ENCODE assay signal across 1 cellular context in the genomic region with DNA sequence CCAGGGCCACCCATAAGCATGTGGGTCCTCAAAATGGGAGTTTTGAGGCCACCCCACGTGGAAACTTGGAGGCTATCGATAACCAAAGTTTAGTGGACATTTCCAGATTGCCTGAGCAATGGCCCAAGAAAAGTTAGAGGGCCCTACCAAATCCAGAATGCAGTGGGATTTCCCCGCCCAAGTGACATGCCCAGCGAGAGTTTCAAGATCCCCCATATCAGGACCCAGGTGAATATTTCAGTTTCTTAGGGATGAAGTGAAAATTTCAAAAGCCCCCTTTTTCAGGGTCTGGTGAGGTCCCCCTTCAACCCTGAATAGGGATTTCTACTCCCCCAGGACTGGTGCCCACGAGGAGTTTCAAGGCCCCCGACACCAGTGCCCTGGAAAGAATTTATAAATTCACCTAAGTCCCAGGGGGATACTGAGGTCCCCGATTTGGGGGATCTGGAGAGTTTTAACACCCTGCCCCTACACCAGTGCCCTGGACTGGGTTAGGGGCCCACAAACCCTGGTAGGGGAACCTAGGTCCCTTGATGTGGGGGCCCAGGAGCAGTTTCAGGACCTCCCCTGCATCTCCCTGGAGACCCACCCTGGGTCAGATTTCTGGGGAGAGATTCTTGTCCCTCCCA.
TF ChIP-seq lines count a peak whose summit lies in the region.

No MANE protein-coding gene starts in this region.

TF ChIP-seq in HEK293, 187 proteins besides CTCF, POLR2A, EP300 and RAD21 (continued from another document):
- TF ChIP-seq SP2 (tag by site-specific recombination; IDR thresholded peaks at IDR 0.05) (no peak), ZNF677 (tag by site-specific recombination; IDR thresholded peaks at IDR 0.05) (no peak), ZNF221 (tag by site-specific recombination; IDR thresholded peaks at IDR 0.05; ENCODE audit: borderline replicate concordance) (no peak), GLI2 (tag by site-specific recombination; IDR thresholded peaks at IDR 0.05; ENCODE audit: borderline replicate concordance, low read depth) (no peak), SALL2 (tag by site-specific recombination; IDR thresholded peaks at IDR 0.05; ENCODE audit: borderline replicate concordance) (no peak), ZNF394 (tag by site-specific recombination; IDR thresholded peaks at IDR 0.05; ENCODE audit: borderline replicate concordance) (no peak), ZNF654 (tag by site-specific recombination; IDR thresholded peaks at IDR 0.05; ENCODE audit: low read depth) (no peak), PRDM1 (tag by site-specific recombination; IDR thresholded peaks at IDR 0.05) (no peak), ZNF776 (tag by site-specific recombination; IDR thresholded peaks at IDR 0.05; ENCODE audit: borderline replicate concordance) (no peak), BCL11A (tag by site-specific recombination; IDR thresholded peaks at IDR 0.05; ENCODE audit: low read depth) (no peak), SCRT1 (tag by site-specific recombination; IDR thresholded peaks at IDR 0.05; ENCODE audit: borderline replicate concordance) (no peak), HOXD13 (CRISPR knock-in tag; IDR thresholded peaks at IDR 0.05; ENCODE audit: borderline replicate concordance) (no peak), ZNF2 (tag by site-specific recombination; IDR thresholded peaks at IDR 0.05) (no peak), ZNF585B (tag by site-specific recombination; IDR thresholded peaks at IDR 0.05) (no peak), ZNF114 (tag by site-specific recombination; IDR thresholded peaks at IDR 0.05) (no peak), ZNF473 (tag by site-specific recombination; IDR thresholded peaks at IDR 0.05) (no peak), ZNF48 (tag by site-specific recombination; IDR thresholded peaks at IDR 0.05) (no peak), ZNF510 (tag by site-specific recombination; IDR thresholded peaks at IDR 0.05; ENCODE audit: insufficient replicate concordance) (no peak), ZNF184 (tag by site-specific recombination; IDR thresholded peaks at IDR 0.05) (no peak), ZBTB17 (tag by site-specific recombination; IDR thresholded peaks at IDR 0.05) (no peak), KLF8 (tag by site-specific recombination; IDR thresholded peaks at IDR 0.05) (no peak), ZNF248 (tag by site-specific recombination; IDR thresholded peaks at IDR 0.05) (no peak), ZNF324 (tag by site-specific recombination; IDR thresholded peaks at IDR 0.05) (no peak), KLF7 (tag by site-specific recombination; IDR thresholded peaks at IDR 0.05; ENCODE audit: borderline replicate concordance) (no peak), ZNF274 (IDR thresholded peaks at IDR 0.05; ENCODE audit: low read length) (no peak), ZNF274 (tag by site-specific recombination; IDR thresholded peaks at IDR 0.05; ENCODE audit: borderline replicate concordance) (no peak)
- TF ChIP-seq, protein P1, sequence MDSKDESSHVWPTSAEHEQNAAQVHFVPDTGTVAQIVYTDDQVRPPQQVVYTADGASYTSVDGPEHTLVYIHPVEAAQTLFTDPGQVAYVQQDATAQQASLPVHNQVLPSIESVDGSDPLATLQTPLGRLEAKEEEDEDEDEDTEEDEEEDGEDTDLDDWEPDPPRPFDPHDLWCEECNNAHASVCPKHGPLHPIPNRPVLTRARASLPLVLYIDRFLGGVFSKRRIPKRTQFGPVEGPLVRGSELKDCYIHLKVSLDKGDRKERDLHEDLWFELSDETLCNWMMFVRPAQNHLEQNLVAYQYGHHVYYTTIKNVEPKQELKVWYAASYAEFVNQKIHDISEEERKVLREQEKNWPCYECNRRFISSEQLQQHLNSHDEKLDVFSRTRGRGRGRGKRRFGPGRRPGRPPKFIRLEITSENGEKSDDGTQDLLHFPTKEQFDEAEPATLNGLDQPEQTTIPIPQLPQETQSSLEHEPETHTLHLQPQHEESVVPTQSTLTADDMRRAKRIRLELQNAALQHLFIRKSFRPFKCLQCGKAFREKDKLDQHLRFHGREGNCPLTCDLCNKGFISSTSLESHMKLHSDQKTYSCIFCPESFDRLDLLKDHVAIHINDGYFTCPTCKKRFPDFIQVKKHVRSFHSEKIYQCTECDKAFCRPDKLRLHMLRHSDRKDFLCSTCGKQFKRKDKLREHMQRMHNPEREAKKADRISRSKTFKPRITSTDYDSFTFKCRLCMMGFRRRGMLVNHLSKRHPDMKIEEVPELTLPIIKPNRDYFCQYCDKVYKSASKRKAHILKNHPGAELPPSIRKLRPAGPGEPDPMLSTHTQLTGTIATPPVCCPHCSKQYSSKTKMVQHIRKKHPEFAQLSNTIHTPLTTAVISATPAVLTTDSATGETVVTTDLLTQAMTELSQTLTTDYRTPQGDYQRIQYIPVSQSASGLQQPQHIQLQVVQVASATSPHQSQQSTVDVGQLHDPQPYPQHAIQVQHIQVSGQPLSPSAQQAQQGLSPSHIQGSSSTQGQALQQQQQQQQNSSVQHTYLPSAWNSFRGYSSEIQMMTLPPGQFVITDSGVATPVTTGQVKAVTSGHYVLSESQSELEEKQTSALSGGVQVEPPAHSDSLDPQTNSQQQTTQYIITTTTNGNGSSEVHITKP (tag by site-specific recombination; IDR thresholded peaks at IDR 0.05) = peak; percentile 35; the same call in 1 of the 2 replicates
- TF ChIP-seq, protein P2, sequence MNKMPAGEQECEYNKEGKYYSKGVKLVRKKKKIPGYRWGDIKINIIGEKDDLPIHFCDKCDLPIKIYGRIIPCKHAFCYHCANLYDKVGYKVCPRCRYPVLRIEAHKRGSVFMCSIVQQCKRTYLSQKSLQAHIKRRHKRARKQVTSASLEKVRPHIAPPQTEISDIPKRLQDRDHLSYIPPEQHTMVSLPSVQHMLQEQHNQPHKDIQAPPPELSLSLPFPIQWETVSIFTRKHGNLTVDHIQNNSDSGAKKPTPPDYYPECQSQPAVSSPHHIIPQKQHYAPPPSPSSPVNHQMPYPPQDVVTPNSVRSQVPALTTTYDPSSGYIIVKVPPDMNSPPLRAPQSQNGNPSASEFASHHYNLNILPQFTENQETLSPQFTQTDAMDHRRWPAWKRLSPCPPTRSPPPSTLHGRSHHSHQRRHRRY (tag by site-specific recombination; IDR thresholded peaks at IDR 0.05) = no peak
- TF ChIP-seq, protein P3, sequence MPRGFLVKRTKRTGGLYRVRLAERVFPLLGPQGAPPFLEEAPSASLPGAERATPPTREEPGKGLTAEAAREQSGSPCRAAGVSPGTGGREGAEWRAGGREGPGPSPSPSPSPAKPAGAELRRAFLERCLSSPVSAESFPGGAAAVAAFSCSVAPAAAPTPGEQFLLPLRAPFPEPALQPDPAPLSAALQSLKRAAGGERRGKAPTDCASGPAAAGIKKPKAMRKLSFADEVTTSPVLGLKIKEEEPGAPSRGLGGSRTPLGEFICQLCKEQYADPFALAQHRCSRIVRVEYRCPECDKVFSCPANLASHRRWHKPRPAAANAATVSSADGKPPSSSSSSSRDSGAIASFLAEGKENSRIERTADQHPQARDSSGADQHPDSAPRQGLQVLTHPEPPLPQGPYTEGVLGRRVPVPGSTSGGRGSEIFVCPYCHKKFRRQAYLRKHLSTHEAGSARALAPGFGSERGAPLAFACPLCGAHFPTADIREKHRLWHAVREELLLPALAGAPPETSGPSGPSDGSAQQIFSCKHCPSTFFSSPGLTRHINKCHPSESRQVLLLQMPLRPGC (tag by site-specific recombination; IDR thresholded peaks at IDR 0.05) = no peak
- TF ChIP-seq, protein P4, sequence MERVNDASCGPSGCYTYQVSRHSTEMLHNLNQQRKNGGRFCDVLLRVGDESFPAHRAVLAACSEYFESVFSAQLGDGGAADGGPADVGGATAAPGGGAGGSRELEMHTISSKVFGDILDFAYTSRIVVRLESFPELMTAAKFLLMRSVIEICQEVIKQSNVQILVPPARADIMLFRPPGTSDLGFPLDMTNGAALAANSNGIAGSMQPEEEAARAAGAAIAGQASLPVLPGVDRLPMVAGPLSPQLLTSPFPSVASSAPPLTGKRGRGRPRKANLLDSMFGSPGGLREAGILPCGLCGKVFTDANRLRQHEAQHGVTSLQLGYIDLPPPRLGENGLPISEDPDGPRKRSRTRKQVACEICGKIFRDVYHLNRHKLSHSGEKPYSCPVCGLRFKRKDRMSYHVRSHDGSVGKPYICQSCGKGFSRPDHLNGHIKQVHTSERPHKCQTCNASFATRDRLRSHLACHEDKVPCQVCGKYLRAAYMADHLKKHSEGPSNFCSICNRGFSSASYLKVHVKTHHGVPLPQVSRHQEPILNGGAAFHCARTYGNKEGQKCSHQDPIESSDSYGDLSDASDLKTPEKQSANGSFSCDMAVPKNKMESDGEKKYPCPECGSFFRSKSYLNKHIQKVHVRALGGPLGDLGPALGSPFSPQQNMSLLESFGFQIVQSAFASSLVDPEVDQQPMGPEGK (tag by site-specific recombination; IDR thresholded peaks at IDR 0.05) = peak; percentile 21; the same call in 1 of the 2 replicates
- TF ChIP-seq, protein P5, sequence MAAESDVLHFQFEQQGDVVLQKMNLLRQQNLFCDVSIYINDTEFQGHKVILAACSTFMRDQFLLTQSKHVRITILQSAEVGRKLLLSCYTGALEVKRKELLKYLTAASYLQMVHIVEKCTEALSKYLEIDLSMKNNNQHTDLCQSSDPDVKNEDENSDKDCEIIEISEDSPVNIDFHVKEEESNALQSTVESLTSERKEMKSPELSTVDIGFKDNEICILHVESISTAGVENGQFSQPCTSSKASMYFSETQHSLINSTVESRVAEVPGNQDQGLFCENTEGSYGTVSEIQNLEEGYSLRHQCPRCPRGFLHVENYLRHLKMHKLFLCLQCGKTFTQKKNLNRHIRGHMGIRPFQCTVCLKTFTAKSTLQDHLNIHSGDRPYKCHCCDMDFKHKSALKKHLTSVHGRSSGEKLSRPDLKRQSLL (tag by site-specific recombination; IDR thresholded peaks at IDR 0.05) = no peak
- TF ChIP-seq, protein P6, sequence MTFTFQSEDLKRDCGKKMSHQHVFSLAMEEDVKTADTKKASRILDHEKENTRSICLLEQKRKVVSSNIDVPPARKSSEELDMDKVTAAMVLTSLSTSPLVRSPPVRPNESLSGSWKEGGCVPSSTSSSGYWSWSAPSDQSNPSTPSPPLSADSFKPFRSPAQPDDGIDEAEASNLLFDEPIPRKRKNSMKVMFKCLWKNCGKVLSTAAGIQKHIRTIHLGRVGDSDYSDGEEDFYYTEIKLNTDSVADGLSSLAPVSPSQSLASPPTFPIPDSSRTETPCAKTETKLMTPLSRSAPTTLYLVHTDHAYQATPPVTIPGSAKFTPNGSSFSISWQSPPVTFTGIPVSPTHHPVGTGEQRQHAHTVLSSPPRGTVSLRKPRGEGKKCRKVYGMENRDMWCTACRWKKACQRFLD (tag by site-specific recombination; IDR thresholded peaks at IDR 0.05) = no peak
- TF ChIP-seq, protein P7, sequence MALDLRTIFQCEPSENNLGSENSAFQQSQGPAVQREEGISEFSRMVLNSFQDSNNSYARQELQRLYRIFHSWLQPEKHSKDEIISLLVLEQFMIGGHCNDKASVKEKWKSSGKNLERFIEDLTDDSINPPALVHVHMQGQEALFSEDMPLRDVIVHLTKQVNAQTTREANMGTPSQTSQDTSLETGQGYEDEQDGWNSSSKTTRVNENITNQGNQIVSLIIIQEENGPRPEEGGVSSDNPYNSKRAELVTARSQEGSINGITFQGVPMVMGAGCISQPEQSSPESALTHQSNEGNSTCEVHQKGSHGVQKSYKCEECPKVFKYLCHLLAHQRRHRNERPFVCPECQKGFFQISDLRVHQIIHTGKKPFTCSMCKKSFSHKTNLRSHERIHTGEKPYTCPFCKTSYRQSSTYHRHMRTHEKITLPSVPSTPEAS (tag by site-specific recombination; IDR thresholded peaks at IDR 0.05) = no peak
- TF ChIP-seq, protein P8, sequence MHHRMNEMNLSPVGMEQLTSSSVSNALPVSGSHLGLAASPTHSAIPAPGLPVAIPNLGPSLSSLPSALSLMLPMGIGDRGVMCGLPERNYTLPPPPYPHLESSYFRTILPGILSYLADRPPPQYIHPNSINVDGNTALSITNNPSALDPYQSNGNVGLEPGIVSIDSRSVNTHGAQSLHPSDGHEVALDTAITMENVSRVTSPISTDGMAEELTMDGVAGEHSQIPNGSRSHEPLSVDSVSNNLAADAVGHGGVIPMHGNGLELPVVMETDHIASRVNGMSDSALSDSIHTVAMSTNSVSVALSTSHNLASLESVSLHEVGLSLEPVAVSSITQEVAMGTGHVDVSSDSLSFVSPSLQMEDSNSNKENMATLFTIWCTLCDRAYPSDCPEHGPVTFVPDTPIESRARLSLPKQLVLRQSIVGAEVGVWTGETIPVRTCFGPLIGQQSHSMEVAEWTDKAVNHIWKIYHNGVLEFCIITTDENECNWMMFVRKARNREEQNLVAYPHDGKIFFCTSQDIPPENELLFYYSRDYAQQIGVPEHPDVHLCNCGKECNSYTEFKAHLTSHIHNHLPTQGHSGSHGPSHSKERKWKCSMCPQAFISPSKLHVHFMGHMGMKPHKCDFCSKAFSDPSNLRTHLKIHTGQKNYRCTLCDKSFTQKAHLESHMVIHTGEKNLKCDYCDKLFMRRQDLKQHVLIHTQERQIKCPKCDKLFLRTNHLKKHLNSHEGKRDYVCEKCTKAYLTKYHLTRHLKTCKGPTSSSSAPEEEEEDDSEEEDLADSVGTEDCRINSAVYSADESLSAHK (tag by site-specific recombination; IDR thresholded peaks at IDR 0.05) = peak; percentile 100
